In genomic region chr2:46252891-46253659, GRCh38 we compare ENCODE assay signal across 13 cellular contexts. TPM values are rescaled to one million over a fixed set of nuclear protein-coding genes. Genes with fewer than 3 reads are reported as not detected.
DNase-seq lines count a peak whose midpoint lies in the region; ATAC-seq and TF ChIP-seq lines count a peak whose summit lies in the region.
"Had no signal": no experiment of that assay in that cellular context is flagged by ENCODE, and none has a peak within 500 bp of the region (broad histone marks: within the 10 kb centered on the region; RNA-seq: fewer than 3 reads in every experiment).

No MANE protein-coding gene starts in this region.

- 29 to 36% methylated on average over 5 of the region's 5 CpGs for WGBS in heart right ventricle, 2 donors

- H3K9me3 ChIP-seq in heart right ventricle (no peaks in the 10 kb centered on the region), subcutaneous abdominal adipose tissue (ENCODE audit: control insufficient read depth in 5 of 5, low read length in 5 of 5) (no peaks in the 10 kb centered on the region)

- no peak overlapping the region for H3K4me3 ChIP-seq in heart right ventricle
- no peak overlapping the region for H3K4me3 ChIP-seq in subcutaneous abdominal adipose tissue (ENCODE audit: low read depth in 1 of 5, low read length in 5 of 5)

- H3K27me3 ChIP-seq in heart right ventricle (no peaks in the 10 kb centered on the region), subcutaneous abdominal adipose tissue (ENCODE audit: control insufficient read depth in 5 of 5, insufficient read depth in 4 of 5, low read length in 5 of 5) (no peaks in the 10 kb centered on the region)

- ATAC-seq in heart right ventricle, result peak; percentile 30 to 87 (median 76)
- no peak for ATAC-seq in GM18502 (IDR thresholded peaks at IDR 0.05; ENCODE audit: poor library complexity, unreplicated experiment)
- ATAC-seq: activated CD8-positive, alpha-beta memory T cell treated with anti-CD3 and anti-CD28 coated beads, Interleukin-2, amount 10 ng/mL, durations not matched to agents 7 days and 5 days; sciatic nerve had no signal

- no peak for TF ChIP-seq CTCF in heart right ventricle (IDR thresholded peaks at IDR 0.05)

- H3K9ac ChIP-seq in subcutaneous abdominal adipose tissue (ENCODE audit: low read length in 5 of 5), result peak overlapping the region in 1 of 5 donors; percentile 21

- intact Hi-C loops in heart right ventricle (cut with DNase I), result loop anchor here in 1 of 10 donors (5.0 kb wide), 1 partner anchor 61 kb away; no protein-coding TSS in a partner anchor

- H3K27ac ChIP-seq in heart right ventricle, result peak overlapping the region in 8 of 10 donors; percentile 15 to 56 (median 44)
- peak overlapping the region; percentile 43 for H3K27ac ChIP-seq in subcutaneous abdominal adipose tissue (ENCODE audit: low read depth, low read length)

- H3K4me1 ChIP-seq in heart right ventricle (peaks cover 12 to 59% (median 41%) of the 10 kb centered on the region in 9 donors), subcutaneous abdominal adipose tissue (ENCODE audit: control insufficient read depth in 5 of 5, insufficient read depth in 5 of 5, low read length in 5 of 5) (peaks cover 4 to 56% (median 25%) of the 10 kb centered on the region in 5 donors)

- DNase-seq in NCI-H82 (lab: John Stamatoyannopoulos, UW), result peak; percentile 32
- no peak for DNase-seq in NCI-H82 treated with DMSO at 0.1 percent for 48 hours (lab: John Stamatoyannopoulos, UW; ENCODE audit: unreplicated experiment)
- peak; percentile 51 for DNase-seq in astrocyte of the hippocampus (ENCODE audit: low read depth, low spot score)
- DNase-seq in heart right ventricle, result peak; percentile 63 to 76
- no peak for DNase-seq in effector CD8-positive, alpha-beta T cell (lab: John Stamatoyannopoulos, UW)
- no peak for DNase-seq in C1 segment of cervical spinal cord (lab: John Stamatoyannopoulos, UW)
- DNase-seq: activated CD8-positive, alpha-beta memory T cell treated with anti-CD3 and anti-CD28 coated beads, Interleukin-2, amount 10 ng/mL, durations not matched to agents 7 days and 5 days; H7; Kasumi-1; T1000 had no signal

- H3K36me3 ChIP-seq in heart right ventricle (no peaks in the 10 kb centered on the region), subcutaneous abdominal adipose tissue (ENCODE audit: control insufficient read depth in 5 of 5, insufficient read depth in 5 of 5, low read length in 5 of 5) (no peaks in the 10 kb centered on the region)

RNA-seq across cellular contexts. Expression of gene EPAS1, which starts 44.1 kb away (rescaled TPM):
- 100 to 1,000 TPM; 176 to 415 (median 210) TPM for total RNA-seq in heart right ventricle
- polyA plus RNA-seq in heart right ventricle, result 100 to 1,000 TPM; 112 to 119 TPM

Comparison
In these comparisons a context has a peak if more than half of its experiments do, and no peak if none do; other contexts are left out.
1. DNase-seq: peak in NCI-H82 (single experiment), astrocyte of the hippocampus (single experiment) and heart right ventricle (2 of 2); none in NCI-H82 treated with DMSO at 0.1 percent for 48 hours (single experiment), effector CD8-positive, alpha-beta T cell (single experiment) and C1 segment of cervical spinal cord (0 of 14).